ENCODE assay signal across 11 cellular contexts in genomic region chr10:72375585-72375984, GRCh38.
DNase-seq lines count a peak whose midpoint lies in the region; ATAC-seq and TF ChIP-seq lines count a peak whose summit lies in the region.
"Had no signal": no experiment of that assay in that cellular context is flagged by ENCODE, and none has a peak within 500 bp of the region (broad histone marks: within the 10 kb centered on the region; RNA-seq: fewer than 3 reads in every experiment).

No MANE protein-coding gene starts in this region.

- DNase-seq in NCI-H146 (lab: John Stamatoyannopoulos, UW) (peak; percentile 40), NCI-H146 treated with DMSO at 0.1 percent for 48 hours (lab: John Stamatoyannopoulos, UW; ENCODE audit: unreplicated experiment) (no peak), NCI-H69 (lab: John Stamatoyannopoulos, UW) (peak; percentile 46), erythroblast (lab: John Stamatoyannopoulos, UW) (peak; percentile 18 to 19), putamen (ENCODE audit: low spot score) (peak; percentile 53), NCI-H526 (lab: John Stamatoyannopoulos, UW) (no peak), NCI-H187 (lab: John Stamatoyannopoulos, UW) (no peak)
- DNase-seq: activated CD4-positive, alpha-beta T cell treated with anti-CD3 and anti-CD28 coated beads, Interleukin-2, amount 10 ng/mL, durations not matched to agents 7 days and 5 days; Peyer's patch; stimulated activated CD4-positive, alpha-beta T cell treated with anti-CD3 and anti-CD28 coated beads, Interleukin-4, amount 100 ng/mL, for 1 hour had no signal

- no peak for TF ChIP-seq POLR2A in erythroblast (IDR thresholded peaks at IDR 0.05; ENCODE audit: low read length)

- no peak for ATAC-seq in HG03097 (IDR thresholded peaks at IDR 0.05; ENCODE audit: low FRiP score, unreplicated experiment)

Comparison
In these comparisons a context has a peak if more than half of its experiments do, and no peak if none do; other contexts are left out.
1. DNase-seq: peak in NCI-H146 (single experiment), NCI-H69 (single experiment), erythroblast (2 of 2) and putamen (single experiment); none in NCI-H146 treated with DMSO at 0.1 percent for 48 hours (single experiment), NCI-H526 (0 of 2) and NCI-H187 (0 of 2).